10 cellular contexts compared by ENCODE assay signal in the genomic region with DNA sequence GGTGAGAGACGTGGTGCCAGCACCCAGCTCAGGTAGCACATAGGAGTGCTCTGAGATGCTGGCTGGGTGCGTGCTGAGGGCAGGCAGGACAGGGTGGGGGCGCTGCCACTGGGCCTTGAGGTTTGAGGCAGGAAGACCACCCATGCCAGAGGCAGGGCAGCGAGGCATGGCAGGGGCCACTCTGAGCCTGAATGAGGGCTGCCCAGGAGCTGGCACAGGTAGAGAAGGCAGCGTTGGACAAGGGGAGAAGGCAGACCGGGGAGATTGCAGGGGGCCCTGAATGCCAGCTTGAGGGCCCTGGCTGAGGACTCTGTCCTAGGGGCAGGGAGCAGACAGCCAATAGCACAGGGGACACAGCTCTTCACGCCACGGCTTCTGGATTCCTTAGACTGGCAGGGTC. TPM values are rescaled to one million over a fixed set of nuclear protein-coding genes. Genes with fewer than 3 reads are reported as not detected.
DNase-seq lines count a peak whose midpoint lies in the region; ATAC-seq and TF ChIP-seq lines count a peak whose summit lies in the region.
"Had no signal": no experiment of that assay in that cellular context is flagged by ENCODE, and none has a peak within 500 bp of the region (broad histone marks: within the 10 kb centered on the region; RNA-seq: fewer than 3 reads in every experiment).

No MANE protein-coding gene starts in this region.

- TF ChIP-seq CTCF in activated B cell treated with CpG ODN at 0.5 μM for 24 hours (IDR thresholded peaks at IDR 0.05) (no peak), left lung (IDR thresholded peaks at IDR 0.05) (no peak)

- peaks cover 3 to 25% of the 10 kb centered on the region in 2 donors for H3K4me1 ChIP-seq in left lung

- no peak overlapping the region for H3K4me3 Mint-ChIP-seq in activated CD4-positive, alpha-beta T cell treated with anti-CD3 and anti-CD28 coated beads for 36 hours
- H3K4me3 Mint-ChIP-seq in activated B cell treated with CpG ODN at 0.5 μM for 24 hours, result no peak overlapping the region
- H3K4me3 Mint-ChIP-seq in stimulated activated naive B cell treated with anti-CD40 and anti-IgM and Interleukin-4, amounts not matched to agents 10 μg/mL and 1 μg/mL and 100 μg/mL, for 72 hours, result peak overlapping the region; percentile 25 to 58

- H3K36me3 ChIP-seq in left lung, result no peaks in the 10 kb centered on the region

- no peak for ATAC-seq in activated CD4-positive, alpha-beta T cell treated with anti-CD3 and anti-CD28 coated beads for 36 hours
- ATAC-seq in activated B cell treated with CpG ODN at 0.5 μM for 24 hours (ENCODE audit: low read depth), result no peak
- no peak for ATAC-seq in left lung
- ATAC-seq in stimulated activated naive B cell treated with anti-CD40 and anti-IgM and Interleukin-4, amounts not matched to agents 10 μg/mL and 1 μg/mL and 100 μg/mL, for 72 hours (replicated peaks), result no peak
- no peak for ATAC-seq in GM19351 (IDR thresholded peaks at IDR 0.05; ENCODE audit: unreplicated experiment)

- H3K36me3 Mint-ChIP-seq in activated CD4-positive, alpha-beta T cell treated with anti-CD3 and anti-CD28 coated beads for 36 hours (ENCODE audit: low read depth), result no peaks in the 10 kb centered on the region
- no peaks in the 10 kb centered on the region for H3K36me3 Mint-ChIP-seq in activated B cell treated with CpG ODN at 0.5 μM for 24 hours (ENCODE audit: low read depth)
- H3K36me3 Mint-ChIP-seq in stimulated activated naive B cell treated with anti-CD40 and anti-IgM and Interleukin-4, amounts not matched to agents 10 μg/mL and 1 μg/mL and 100 μg/mL, for 72 hours, result no peaks in the 10 kb centered on the region

- intact Hi-C loops in activated CD4-positive, alpha-beta T cell treated with anti-CD3 and anti-CD28 coated beads for 36 hours (cut with DNase I, micrococcal nuclease), result loop anchor here in 1 of 2 experiments (2.0 to 5.0 kb wide), 2 partner anchors 30 to 324 kb away; partner anchors contain the start of gene IREB2
- intact Hi-C loops in activated B cell treated with CpG ODN at 0.5 μM for 24 hours (cut with micrococcal nuclease), result no loop called here
- intact Hi-C loops in left lung (cut with DNase I), result no loop called here

- H3K4me1 Mint-ChIP-seq in activated CD4-positive, alpha-beta T cell treated with anti-CD3 and anti-CD28 coated beads for 36 hours, result peaks cover 31% of the 10 kb centered on the region
- H3K4me1 Mint-ChIP-seq in activated B cell treated with CpG ODN at 0.5 μM for 24 hours, result peaks cover 69% of the 10 kb centered on the region
- H3K4me1 Mint-ChIP-seq in stimulated activated naive B cell treated with anti-CD40 and anti-IgM and Interleukin-4, amounts not matched to agents 10 μg/mL and 1 μg/mL and 100 μg/mL, for 72 hours, result peaks cover 52 to 76% of the 10 kb centered on the region in 2 donors

- H3K9me3 Mint-ChIP-seq in activated CD4-positive, alpha-beta T cell treated with anti-CD3 and anti-CD28 coated beads for 36 hours (ENCODE audit: low read depth), result no peaks in the 10 kb centered on the region
- no peaks in the 10 kb centered on the region for H3K9me3 Mint-ChIP-seq in activated B cell treated with CpG ODN at 0.5 μM for 24 hours
- H3K9me3 Mint-ChIP-seq in stimulated activated naive B cell treated with anti-CD40 and anti-IgM and Interleukin-4, amounts not matched to agents 10 μg/mL and 1 μg/mL and 100 μg/mL, for 72 hours, result no peaks in the 10 kb centered on the region

- H3K9me3 ChIP-seq in left lung, result no peaks in the 10 kb centered on the region
- H3K9me3 ChIP-seq: A549 had no signal

- H3K27me3 ChIP-seq in left lung, result no peaks in the 10 kb centered on the region

- no peak overlapping the region for H3K4me3 ChIP-seq in left lung
- H3K4me3 ChIP-seq: A549 had no signal

- POLR2A ChIA-PET in activated CD4-positive, alpha-beta T cell treated with anti-CD3 and anti-CD28 coated beads for 36 hours (lab: Charles Lee), result no interaction called here
- POLR2A ChIA-PET in activated B cell treated with CpG ODN at 0.5 μM for 24 hours (lab: Charles Lee), result interaction anchor here (0.9 to 1.3 kb wide), 2 partner anchors 10 to 112 kb away, joined by 3 to 7 read pairs; partner anchors contain the start of gene MORF4L1

- peak overlapping the region; percentile 86 for H3K27ac Mint-ChIP-seq in activated CD4-positive, alpha-beta T cell treated with anti-CD3 and anti-CD28 coated beads for 36 hours
- H3K27ac Mint-ChIP-seq in activated B cell treated with CpG ODN at 0.5 μM for 24 hours, result peak overlapping the region; percentile 77
- H3K27ac Mint-ChIP-seq in stimulated activated naive B cell treated with anti-CD40 and anti-IgM and Interleukin-4, amounts not matched to agents 10 μg/mL and 1 μg/mL and 100 μg/mL, for 72 hours, result peak overlapping the region; percentile 96

- no peaks in the 10 kb centered on the region for H3K27me3 Mint-ChIP-seq in activated CD4-positive, alpha-beta T cell treated with anti-CD3 and anti-CD28 coated beads for 36 hours
- no peaks in the 10 kb centered on the region for H3K27me3 Mint-ChIP-seq in activated B cell treated with CpG ODN at 0.5 μM for 24 hours
- H3K27me3 Mint-ChIP-seq in stimulated activated naive B cell treated with anti-CD40 and anti-IgM and Interleukin-4, amounts not matched to agents 10 μg/mL and 1 μg/mL and 100 μg/mL, for 72 hours, result no peaks in the 10 kb centered on the region

- DNase-seq in activated CD4-positive, alpha-beta T cell treated with anti-CD3 and anti-CD28 coated beads for 36 hours, result no peak
- no peak for DNase-seq in activated CD4-positive, alpha-beta T cell treated with anti-CD3 and anti-CD28 coated beads for 4 hours
- DNase-seq in activated B cell treated with CpG ODN at 0.5 μM for 24 hours, result no peak
- DNase-seq in left lung, result peak; percentile 25 to 54
- DNase-seq in stimulated activated naive B cell treated with anti-CD40 and anti-IgM and Interleukin-4, amounts not matched to agents 10 μg/mL and 1 μg/mL and 100 μg/mL, for 72 hours, result no peak
- DNase-seq in epidermal melanocyte (ENCODE audit: insufficient read length, low spot score), result no peak
- no peak for DNase-seq in NCI-H69 (lab: John Stamatoyannopoulos, UW)
- DNase-seq: NCI-H226 had no signal

- CTCF ChIA-PET in activated CD4-positive, alpha-beta T cell treated with anti-CD3 and anti-CD28 coated beads for 36 hours (lab: Charles Lee), result interaction anchor here (0.7 to 1.5 kb wide), 3 partner anchors 10 to 48 kb away, joined by 3 to 4 read pairs (median 3); no protein-coding TSS in a partner anchor
- CTCF ChIA-PET in activated B cell treated with CpG ODN at 0.5 μM for 24 hours (lab: Charles Lee), result interaction anchor here (1.1 to 1.2 kb wide), 2 partner anchors 51 to 70 kb away, joined by 3 to 10 read pairs; partner anchors contain the start of gene ADAMTS7

- peak overlapping the region in 1 of 2 donors; percentile 33 for H3K27ac ChIP-seq in left lung
- H3K27ac ChIP-seq: A549 had no signal

RNA-seq across cellular contexts. Expression of gene ADAMTS7, which starts 50.2 kb away (rescaled TPM):
- under 1 TPM; 0.09 to 0.23 TPM for total RNA-seq in activated CD4-positive, alpha-beta T cell treated with anti-CD3 and anti-CD28 coated beads for 36 hours
- 12.0 and 14.1 TPM in 2 replicates for total RNA-seq in activated B cell treated with CpG ODN at 0.5 μM for 24 hours
- 1 to 10 TPM; 8.7 to 9.1 TPM for total RNA-seq in left lung

Comparison
In these comparisons a context has a peak if more than half of its experiments do, and no peak if none do; other contexts are left out.
1. DNase-seq: peak in left lung (2 of 2); none in activated CD4-positive, alpha-beta T cell treated with anti-CD3 and anti-CD28 coated beads for 36 hours (single experiment), activated CD4-positive, alpha-beta T cell treated with anti-CD3 and anti-CD28 coated beads for 4 hours (0 of 2), activated B cell treated with CpG ODN at 0.5 μM for 24 hours (single experiment), stimulated activated naive B cell treated with anti-CD40 and anti-IgM and Interleukin-4, amounts not matched to agents 10 μg/mL and 1 μg/mL and 100 μg/mL, for 72 hours (single experiment), epidermal melanocyte (single experiment) and NCI-H69 (single experiment).
2. H3K4me3 Mint-ChIP-seq: peak in stimulated activated naive B cell treated with anti-CD40 and anti-IgM and Interleukin-4, amounts not matched to agents 10 μg/mL and 1 μg/mL and 100 μg/mL, for 72 hours (2 of 2); none in activated CD4-positive, alpha-beta T cell treated with anti-CD3 and anti-CD28 coated beads for 36 hours (single experiment) and activated B cell treated with CpG ODN at 0.5 μM for 24 hours (single experiment).
3. RNA of gene ADAMTS7, which starts 50.2 kb away (total RNA-seq): 12.0 to 14.1 TPM in activated B cell treated with CpG ODN at 0.5 μM for 24 hours and 8.7 to 9.1 TPM in left lung; 0.09 to 0.23 TPM in activated CD4-positive, alpha-beta T cell treated with anti-CD3 and anti-CD28 coated beads for 36 hours; every median in the first group is over 4 times any median in the second.
4. Peak in every context shown above with its lines, with median percentiles within 50 percentile points of each other: H3K27ac Mint-ChIP-seq.